ENCODE assay signal across 14 cellular contexts in the genomic region with DNA sequence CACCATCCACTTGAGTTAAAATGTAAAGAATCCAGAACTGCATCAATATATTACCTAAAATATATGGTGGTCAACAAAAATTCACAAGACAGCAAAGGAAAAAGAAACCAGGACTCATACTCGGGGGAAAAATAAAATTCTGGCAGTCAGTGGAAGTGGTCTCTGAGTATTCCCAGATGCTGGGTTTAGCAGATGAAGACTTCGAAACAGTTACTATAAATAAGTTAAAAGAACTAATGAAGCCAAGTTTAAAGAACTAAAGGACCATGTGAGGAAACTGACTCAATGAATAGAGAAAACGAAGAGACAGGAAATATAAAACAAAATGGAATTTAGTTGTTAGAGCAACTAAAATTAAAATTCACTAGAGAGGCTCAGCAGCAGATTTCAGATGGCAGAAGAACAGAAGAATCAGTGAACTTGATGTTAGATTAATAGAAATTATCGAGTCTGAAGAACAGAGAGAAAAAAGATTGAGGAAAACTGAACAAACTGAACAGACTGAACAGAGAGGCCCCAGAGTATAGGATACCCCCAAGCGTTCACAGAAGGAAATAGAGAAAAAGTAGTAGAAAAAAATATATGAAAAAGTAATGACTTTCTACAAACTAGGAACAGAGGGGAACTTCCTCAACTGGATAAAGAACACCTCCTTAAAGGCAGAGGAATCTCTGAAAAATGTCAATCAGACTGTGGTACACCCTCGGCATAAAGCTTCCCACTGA. TPM values are rescaled to one million over a fixed set of nuclear protein-coding genes. Genes with fewer than 3 reads are reported as not detected.
A peak's percentile ranks its signal among the peaks of the same experiment; 100 is the strongest.
DNase-seq lines count a peak whose midpoint lies in the region; ATAC-seq and TF ChIP-seq lines count a peak whose summit lies in the region.
"Had no signal": no experiment of that assay in that cellular context is flagged by ENCODE, and none has a peak within 500 bp of the region (broad histone marks: within the 10 kb centered on the region; RNA-seq: fewer than 3 reads in every experiment).

No MANE protein-coding gene starts in this region.

- H3K27ac Mint-ChIP-seq in osteocyte (ENCODE audit: unreplicated experiment): no peak overlapping the region
- H3K27ac Mint-ChIP-seq in chondrocyte (ENCODE audit: unreplicated experiment): no peak overlapping the region

- CTCF ChIA-PET in RWPE1 (lab: Yijun Ruan, JAX): interaction anchor here (1.6 kb wide), 1 partner anchor 54 kb away, joined by 4 read pairs; no protein-coding TSS in a partner anchor

- intact Hi-C loops in esophagus muscularis mucosa (cut with DNase I): no loop called here

- WGBS in esophagus muscularis mucosa: 30% methylated on average over 6 of the region's 6 CpGs

- H3K36me3 ChIP-seq in BLaER1 treated with 17β-estradiol and CSF1 and Interleukin-3, amounts not matched to agents 10 nM and 100 nM: peaks cover 0 to 88% (median 0%) of the 10 kb centered on the region in 11 experiments; a peak in 8 of 22 replicates
- H3K36me3 ChIP-seq in Loucy (ENCODE audit: insufficient read depth, low read length) (no peaks in the 10 kb centered on the region), esophagus muscularis mucosa (no peaks in the 10 kb centered on the region)

- H3K27ac ChIP-seq in BLaER1 treated with 17β-estradiol and CSF1 and Interleukin-3, amounts not matched to agents 10 nM and 100 nM: no peak overlapping the region
- H3K27ac ChIP-seq in esophagus muscularis mucosa (replicated peaks in 1 of 4) (peak overlapping the region; percentile 59 to 71 (median 69)), RWPE1 (no peak overlapping the region)

- POLR2A ChIA-PET in RWPE1 (lab: Yijun Ruan, JAX; ENCODE audit: low non-redundant PET): no interaction called here

- no peaks in the 10 kb centered on the region for H3K9me3 ChIP-seq in BLaER1 treated with 17β-estradiol and CSF1 and Interleukin-3, amounts not matched to agents 10 nM and 100 nM (replicated peaks in 1 of 11)
- H3K9me3 ChIP-seq in Loucy (ENCODE audit: insufficient read depth, low read depth, low read length): no peaks in the 10 kb centered on the region
- no peaks in the 10 kb centered on the region for H3K9me3 ChIP-seq in esophagus muscularis mucosa
- H3K9me3 ChIP-seq: mucosa of descending colon had no signal

- TF ChIP-seq CTCF in Loucy (conservative IDR thresholded peaks at IDR 0.05; ENCODE audit: low read length): no peak
- TF ChIP-seq CTCF in esophagus muscularis mucosa (IDR thresholded peaks at IDR 0.05): no peak
- TF ChIP-seq CTCF in osteocyte (IDR thresholded peaks at IDR 0.05): no peak
- TF ChIP-seq CTCF in chondrocyte (IDR thresholded peaks at IDR 0.05): no peak
- TF ChIP-seq CTCF in RWPE1 (conservative IDR thresholded peaks at IDR 0.05; ENCODE audit: low read depth): no peak

- H3K27me3 Mint-ChIP-seq in osteocyte (ENCODE audit: unreplicated experiment): peaks cover 39% of the 10 kb centered on the region
- peaks cover 19% of the 10 kb centered on the region for H3K27me3 Mint-ChIP-seq in chondrocyte (ENCODE audit: low read depth)

- no peaks in the 10 kb centered on the region for H3K36me3 Mint-ChIP-seq in osteocyte (ENCODE audit: unreplicated experiment)
- H3K36me3 Mint-ChIP-seq in chondrocyte (ENCODE audit: low read depth): peaks cover 1% of the 10 kb centered on the region

- TF ChIP-seq EP300 in esophagus muscularis mucosa (IDR thresholded peaks at IDR 0.05): no peak

- no peaks in the 10 kb centered on the region for H3F3A ChIP-seq in Loucy (ENCODE audit: low read depth)

- no peak overlapping the region for H3K4me3 ChIP-seq in BLaER1 treated with 17β-estradiol and CSF1 and Interleukin-3, amounts not matched to agents 10 nM and 100 nM
- peak overlapping the region; percentile 34 for H3K4me3 ChIP-seq in Loucy (ENCODE audit: low read length, poor library complexity, severe bottlenecking)
- H3K4me3 ChIP-seq in esophagus muscularis mucosa: peak overlapping the region; percentile 13 to 20 (median 15)
- H3K4me3 ChIP-seq: mucosa of descending colon had no signal

- H3K4me3 Mint-ChIP-seq in osteocyte (ENCODE audit: unreplicated experiment) (peak overlapping the region; percentile 20), chondrocyte (ENCODE audit: unreplicated experiment) (no peak overlapping the region)

- H3K27me3 ChIP-seq in BLaER1 treated with 17β-estradiol and CSF1 and Interleukin-3, amounts not matched to agents 10 nM and 100 nM: no peaks in the 10 kb centered on the region
- H3K27me3 ChIP-seq in Loucy (ENCODE audit: insufficient read depth, low read length, poor library complexity, severe bottlenecking): no peaks in the 10 kb centered on the region
- H3K27me3 ChIP-seq in esophagus muscularis mucosa: no peaks in the 10 kb centered on the region

- H3K4me1 Mint-ChIP-seq in osteocyte (ENCODE audit: unreplicated experiment) (peaks cover 2% of the 10 kb centered on the region), chondrocyte (ENCODE audit: low read depth) (peaks cover 14% of the 10 kb centered on the region)

- H3K9ac ChIP-seq in BLaER1 treated with 17β-estradiol and CSF1 and Interleukin-3, amounts not matched to agents 10 nM and 100 nM: peak overlapping the region in 1 of 11 experiments; percentile 22; a peak in 2 of 22 replicates
- H3K9ac ChIP-seq in Loucy (ENCODE audit: low read depth, low read length, poor library complexity, severe bottlenecking): peak overlapping the region; percentile 12

- H3K9me3 Mint-ChIP-seq in osteocyte (ENCODE audit: unreplicated experiment) (no peaks in the 10 kb centered on the region), chondrocyte (ENCODE audit: low read depth) (no peaks in the 10 kb centered on the region)

- H3K79me2 ChIP-seq in Loucy (ENCODE audit: insufficient read depth, low read length): peaks cover 49% of the 10 kb centered on the region

- H2AFZ ChIP-seq in Loucy (ENCODE audit: low read length): no peak overlapping the region

- peak overlapping the region in 10 of 11 experiments; percentile 4 to 68 (median 14); a peak in 13 of 22 replicates for H3K4me2 ChIP-seq in BLaER1 treated with 17β-estradiol and CSF1 and Interleukin-3, amounts not matched to agents 10 nM and 100 nM
- peak overlapping the region; percentile 49 for H3K4me2 ChIP-seq in Loucy (ENCODE audit: low read depth, low read length, poor library complexity, severe bottlenecking)

- no peak for TF ChIP-seq POLR2A in esophagus muscularis mucosa (IDR thresholded peaks at IDR 0.05; ENCODE audit: low read depth)

- DNase-seq in esophagus muscularis mucosa (ENCODE audit: extremely low spot score) (no peak), osteocyte (ENCODE audit: extremely low spot score, unreplicated experiment) (no peak), chondrocyte (ENCODE audit: low spot score) (no peak), RWPE1 (ENCODE audit: low spot score) (no peak)
- DNase-seq: IMR-90; NCI-H2029; OCI-M1; stimulated activated CD4-positive, alpha-beta T cell treated with anti-CD3 and anti-CD28 coated beads, Interleukin-2, amount 100 ng/mL, for 24 hours; T-helper 9 cell had no signal

- ATAC-seq in GM21723 (IDR thresholded peaks at IDR 0.05; ENCODE audit: unreplicated experiment) (no peak), GM21360 (IDR thresholded peaks at IDR 0.05; ENCODE audit: unreplicated experiment) (no peak)

- peaks cover 13 to 61% (median 20%) of the 10 kb centered on the region in 10 experiments; a peak in 19 of 20 replicates for H3K4me1 ChIP-seq in BLaER1 treated with 17β-estradiol and CSF1 and Interleukin-3, amounts not matched to agents 10 nM and 100 nM
- peaks cover 25% of the 10 kb centered on the region for H3K4me1 ChIP-seq in Loucy (ENCODE audit: insufficient read depth, low read length, poor library complexity, severe bottlenecking)
- peaks cover 42 to 53% (median 48%) of the 10 kb centered on the region in 4 donors for H3K4me1 ChIP-seq in esophagus muscularis mucosa

- H3K9me2 ChIP-seq in Loucy (replicated peaks; ENCODE audit: low read depth, low read length): no peaks in the 10 kb centered on the region

- peaks cover 0 to 100% (median 21%) of the 10 kb centered on the region in 11 experiments; a peak in 13 of 22 replicates for H4K20me1 ChIP-seq in BLaER1 treated with 17β-estradiol and CSF1 and Interleukin-3, amounts not matched to agents 10 nM and 100 nM
- no peaks in the 10 kb centered on the region for H4K20me1 ChIP-seq in Loucy (ENCODE audit: insufficient read depth, low read length, poor library complexity, severe bottlenecking)

RNA-seq across cellular contexts. Expression of a gene that starts 27.9 kb away (rescaled TPM):
- total RNA-seq in esophagus muscularis mucosa (10 to 100 TPM in 3 of 4 donors, 1 to 10 TPM in 1; 9.9 to 21.4 (median 15.2) TPM), osteocyte (0.38 TPM in 1 of 2 replicates, not detected in the other), chondrocyte (1.7 to 2.2 TPM (median 2.1 TPM) in 3 replicates)

Comparison
In these comparisons a context has a peak if more than half of its experiments do, and no peak if none do; other contexts are left out.
1. H3K27ac ChIP-seq: peak in esophagus muscularis mucosa (4 of 4); none in BLaER1 treated with 17β-estradiol and CSF1 and Interleukin-3, amounts not matched to agents 10 nM and 100 nM (0 of 11) and RWPE1 (single experiment).
2. H3K4me3 ChIP-seq: peak in Loucy (single experiment) and esophagus muscularis mucosa (4 of 4); none in BLaER1 treated with 17β-estradiol and CSF1 and Interleukin-3, amounts not matched to agents 10 nM and 100 nM (0 of 10).